Comparison of ENCODE assay signal across 27 cellular contexts in the genomic region with DNA sequence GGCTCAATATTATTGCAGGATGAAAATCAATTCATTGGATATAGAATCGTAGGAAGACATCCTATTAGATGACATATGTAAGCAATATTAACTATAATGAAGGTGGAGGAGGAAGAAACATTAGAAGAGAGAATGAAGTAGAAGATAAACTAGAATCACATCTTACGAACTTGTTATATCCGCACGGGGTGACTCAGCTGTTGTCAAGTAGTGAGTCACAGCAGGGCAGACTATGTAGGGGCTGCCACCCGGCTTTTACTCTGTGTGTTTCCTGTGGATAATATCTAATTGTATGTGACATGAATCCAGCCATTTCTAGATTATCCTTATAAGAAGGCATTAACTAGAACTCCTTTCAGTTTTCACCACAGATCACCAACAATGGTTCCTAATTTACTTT.
A peak's percentile ranks its signal among the peaks of the same experiment; 100 is the strongest.
DNase-seq lines count a peak whose midpoint lies in the region; FAIRE-seq and TF ChIP-seq lines count a peak whose summit lies in the region.
"Had no signal": no experiment of that assay in that cellular context is flagged by ENCODE, and none has a peak within 500 bp of the region (broad histone marks: within the 10 kb centered on the region; RNA-seq: fewer than 3 reads in every experiment).

No MANE protein-coding gene starts in this region.

- H3K79me2 ChIP-seq in mesendoderm (ENCODE audit: control insufficient read depth, insufficient read depth, low read length), result no peaks in the 10 kb centered on the region

- H2AK5ac ChIP-seq in mesendoderm (ENCODE audit: low read length), result no peak overlapping the region

- no peak overlapping the region for H4K5ac ChIP-seq in mesendoderm (ENCODE audit: low read length)

- no peak for TF ChIP-seq POLR2A in H54 (IDR thresholded peaks at IDR 0.05; ENCODE audit: low read depth, low read length)

- H3K36me3 ChIP-seq in mesendoderm (ENCODE audit: control insufficient read depth, insufficient read depth, low read length), result no peaks in the 10 kb centered on the region
- H3K36me3 ChIP-seq: esophagus squamous epithelium, gastroesophageal sphincter, neutrophil, SJCRH30, WERI-Rb-1 had no signal

- H3K36me3 Mint-ChIP-seq in activated CD4-positive, alpha-beta T cell treated with anti-CD3 and anti-CD28 coated beads, Interleukin-2, amount 10 ng/mL, durations not matched to agents 24 days and 14 days (ENCODE audit: low read depth), result no peaks in the 10 kb centered on the region
- H3K36me3 Mint-ChIP-seq: activated naive CD8-positive, alpha-beta T cell treated with anti-CD3 and anti-CD28 coated beads, Interleukin-2, amount 10 ng/mL, durations not matched to agents 7 days and 5 days; CD8-positive, alpha-beta memory T cell; memory B cell had no signal

- H3K9me3 Mint-ChIP-seq in activated CD4-positive, alpha-beta T cell treated with anti-CD3 and anti-CD28 coated beads, Interleukin-2, amount 10 ng/mL, durations not matched to agents 24 days and 14 days, result peaks cover 3% of the 10 kb centered on the region

- H3K4ac ChIP-seq in mesendoderm (ENCODE audit: low read depth, low read length), result no peak overlapping the region

- no peak overlapping the region for H2BK120ac ChIP-seq in mesendoderm (ENCODE audit: low read depth, low read length)

- no peaks in the 10 kb centered on the region for H3K4me1 ChIP-seq in mesendoderm (ENCODE audit: control insufficient read depth, low read depth, low read length)
- H3K4me1 ChIP-seq: esophagus squamous epithelium, gastroesophageal sphincter, psoas muscle, SJCRH30, testis had no signal

- no peak overlapping the region for H2BK15ac ChIP-seq in mesendoderm (replicated peaks; ENCODE audit: low read depth)

- H3K18ac ChIP-seq in mesendoderm (ENCODE audit: low read length), result no peak overlapping the region

- H3K56ac ChIP-seq in mesendoderm (ENCODE audit: low read length), result no peak overlapping the region

- H3K27me3 Mint-ChIP-seq in activated CD4-positive, alpha-beta T cell treated with anti-CD3 and anti-CD28 coated beads, Interleukin-2, amount 10 ng/mL, durations not matched to agents 24 days and 14 days, result no peaks in the 10 kb centered on the region
- H3K27me3 Mint-ChIP-seq: activated naive CD8-positive, alpha-beta T cell treated with anti-CD3 and anti-CD28 coated beads, Interleukin-2, amount 10 ng/mL, durations not matched to agents 7 days and 5 days; CD8-positive, alpha-beta memory T cell; memory B cell had no signal

- H2BK5ac ChIP-seq in mesendoderm (ENCODE audit: low read length), result no peak overlapping the region

- no peaks in the 10 kb centered on the region for H3K27me3 ChIP-seq in mesendoderm (ENCODE audit: insufficient read depth, low read length, poor library complexity)
- H3K27me3 ChIP-seq: esophagus squamous epithelium, gastroesophageal sphincter, neutrophil, testis had no signal

- no peak overlapping the region for H3K23ac ChIP-seq in mesendoderm (ENCODE audit: low read length)

- TF ChIP-seq CTCF in astrocyte of the spinal cord (IDR thresholded peaks at IDR 0.05; ENCODE audit: low read depth, low read length), result no peak

- no peak overlapping the region for H4K8ac ChIP-seq in mesendoderm (ENCODE audit: low read depth, low read length)

- intact Hi-C loops in activated CD4-positive, alpha-beta T cell treated with anti-CD3 and anti-CD28 coated beads, Interleukin-2, amount 10 ng/mL, durations not matched to agents 24 days and 14 days (cut with micrococcal nuclease), result no loop called here

- no CpG with 5 or more reads among the region's 5 CpGs for WGBS in mesendoderm (ENCODE audit: extremely low coverage, insufficient coverage, low lambda C conversion rate)

- peak; percentile 87 for FAIRE-seq in H54 (lab: Jason Lieb, UNC)
- FAIRE-seq: colon had no signal

- no peak overlapping the region for H3K27ac Mint-ChIP-seq in activated CD4-positive, alpha-beta T cell treated with anti-CD3 and anti-CD28 coated beads, Interleukin-2, amount 10 ng/mL, durations not matched to agents 24 days and 14 days
- H3K27ac Mint-ChIP-seq: activated naive CD8-positive, alpha-beta T cell treated with anti-CD3 and anti-CD28 coated beads, Interleukin-2, amount 10 ng/mL, durations not matched to agents 7 days and 5 days; CD8-positive, alpha-beta memory T cell; GM23338; memory B cell had no signal

- in situ Hi-C loops in astrocyte of the spinal cord (cut with HindIII; ENCODE audit: low sequenced_read_pairs), result no loop called here

- DNase-seq in H54 (ENCODE audit: insufficient read length, low spot score) (peak; percentile 35), NCI-H69 (lab: John Stamatoyannopoulos, UW) (peak; percentile 13), astrocyte of the spinal cord (ENCODE audit: low read depth, low spot score) (peak; percentile 2), mesendoderm (peak; percentile 14), iPS-NIHi11 (ENCODE audit: low spot score) (no peak)
- DNase-seq in activated CD8-positive, alpha-beta memory T cell treated with anti-CD3 and anti-CD28 coated beads for 24 hours, result no peak
- DNase-seq in activated CD4-positive, alpha-beta T cell treated with anti-CD3 and anti-CD28 coated beads, Interleukin-2, amount 10 ng/mL, durations not matched to agents 24 days and 14 days, result no peak
- DNase-seq: activated CD8-positive, alpha-beta memory T cell treated with anti-CD3 and anti-CD28 coated beads, Interleukin-2, amount 50 U/mL, for 4 hours; activated naive CD8-positive, alpha-beta T cell treated with anti-CD3 and anti-CD28 coated beads, Interleukin-2, amount 10 ng/mL, durations not matched to agents 7 days and 5 days; AML-193; CD8-positive, alpha-beta memory T cell; DND-41; effector memory CD4-positive, alpha-beta T cell; esophagus squamous epithelium; NCI-H1694; OCI-M1; psoas muscle; stimulated activated naive CD4-positive, alpha-beta T cell; testis; WERI-Rb-1 had no signal

- no peak overlapping the region for H3K4me3 Mint-ChIP-seq in activated CD4-positive, alpha-beta T cell treated with anti-CD3 and anti-CD28 coated beads, Interleukin-2, amount 10 ng/mL, durations not matched to agents 24 days and 14 days
- H3K4me3 Mint-ChIP-seq: activated naive CD8-positive, alpha-beta T cell treated with anti-CD3 and anti-CD28 coated beads, Interleukin-2, amount 10 ng/mL, durations not matched to agents 7 days and 5 days; CD8-positive, alpha-beta memory T cell; GM23338; memory B cell had no signal

- no peaks in the 10 kb centered on the region for H3K79me1 ChIP-seq in mesendoderm (ENCODE audit: low read length)

- no peak overlapping the region for H3K9ac ChIP-seq in mesendoderm (ENCODE audit: low read length)

- H3K4me3 ChIP-seq in astrocyte of the spinal cord (ENCODE audit: low read depth, low read length) (no peak overlapping the region), mesendoderm (ENCODE audit: low read length) (no peak overlapping the region)
- H3K4me3 ChIP-seq: esophagus squamous epithelium, gastroesophageal sphincter, GM23338, psoas muscle, SJCRH30, skin epidermis, testis had no signal

- no peak overlapping the region for H3K4me2 ChIP-seq in mesendoderm (ENCODE audit: low read length)
- H3K4me2 ChIP-seq: GM23338 had no signal

- H3K4me1 Mint-ChIP-seq in activated CD4-positive, alpha-beta T cell treated with anti-CD3 and anti-CD28 coated beads, Interleukin-2, amount 10 ng/mL, durations not matched to agents 24 days and 14 days, result no peaks in the 10 kb centered on the region
- H3K4me1 Mint-ChIP-seq: activated naive CD8-positive, alpha-beta T cell treated with anti-CD3 and anti-CD28 coated beads, Interleukin-2, amount 10 ng/mL, durations not matched to agents 7 days and 5 days; CD8-positive, alpha-beta memory T cell; GM23338; memory B cell had no signal

- H3K27ac ChIP-seq in mesendoderm (ENCODE audit: low read depth, low read length), result no peak overlapping the region
- H3K27ac ChIP-seq: esophagus squamous epithelium, gastroesophageal sphincter, neutrophil, psoas muscle, SJCRH30, skin epidermis, testis, WERI-Rb-1 had no signal

Comparison
In these comparisons a context has a peak if more than half of its experiments do, and no peak if none do; other contexts are left out.
1. DNase-seq: peak in H54 (single experiment), NCI-H69 (single experiment), astrocyte of the spinal cord (single experiment) and mesendoderm (single experiment); none in activated CD8-positive, alpha-beta memory T cell treated with anti-CD3 and anti-CD28 coated beads for 24 hours (single experiment), activated CD4-positive, alpha-beta T cell treated with anti-CD3 and anti-CD28 coated beads, Interleukin-2, amount 10 ng/mL, durations not matched to agents 24 days and 14 days (single experiment) and iPS-NIHi11 (single experiment).